In the genomic region with DNA sequence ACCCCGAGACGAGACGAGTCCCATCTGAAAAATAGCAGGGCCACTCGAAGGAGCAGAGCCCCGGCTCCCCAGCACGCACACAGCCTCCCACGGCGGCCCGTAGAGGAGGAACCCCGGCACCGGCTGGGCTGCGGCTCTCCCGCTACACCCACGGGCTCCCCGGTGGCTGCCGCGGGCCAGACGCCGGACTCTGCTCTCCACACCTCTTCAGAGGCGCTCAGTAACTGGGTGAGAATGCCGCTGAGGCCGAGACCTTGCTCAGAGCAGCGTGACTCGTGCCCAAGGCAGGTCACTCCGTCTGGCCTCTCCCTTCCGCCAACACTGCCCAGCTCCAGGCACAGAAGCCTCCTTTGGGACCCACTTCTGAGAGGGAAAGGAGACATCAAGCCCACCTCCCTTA, we compare ENCODE assay signal across 14 cellular contexts. TPM values are rescaled to one million over a fixed set of nuclear protein-coding genes. Genes with fewer than 3 reads are reported as not detected.
A peak's percentile ranks its signal among the peaks of the same experiment; 100 is the strongest.
DNase-seq lines count a peak whose midpoint lies in the region; ATAC-seq and TF ChIP-seq lines count a peak whose summit lies in the region.
"Had no signal": no experiment of that assay in that cellular context is flagged by ENCODE, and none has a peak within 500 bp of the region (broad histone marks: within the 10 kb centered on the region; RNA-seq: fewer than 3 reads in every experiment).

No MANE protein-coding gene starts in this region.

- ATAC-seq in HG03354 (IDR thresholded peaks at IDR 0.05; ENCODE audit: poor library complexity, severe bottlenecking, unreplicated experiment): no peak

- H3K36me3 ChIP-seq in HUES6 (ENCODE audit: control insufficient read depth, insufficient read depth, low read length) (peaks cover 48% of the 10 kb centered on the region), brain microvascular endothelial cell (replicated peaks) (peaks cover 5% of the 10 kb centered on the region)
- H3K36me3 ChIP-seq: colonic mucosa had no signal

- peak overlapping the region; percentile 38; the same call in 1 of the 2 replicates for H3K27ac ChIP-seq in HUES6 (ENCODE audit: low read depth, low read length)
- H3K27ac ChIP-seq in brain microvascular endothelial cell: no peak overlapping the region
- H3K27ac ChIP-seq: colonic mucosa, thoracic aorta had no signal

- DNase-seq in AG08396 (ENCODE audit: low spot score) (peak; percentile 77), brain microvascular endothelial cell (peak; percentile 15), myocyte (ENCODE audit: low read depth) (peak; percentile 62), DMS79 (lab: John Stamatoyannopoulos, UW) (no peak), DMS53 treated with DMSO at 0.1 percent for 48 hours (lab: John Stamatoyannopoulos, UW; ENCODE audit: unreplicated experiment) (no peak)
- DNase-seq in stimulated activated CD4-positive, alpha-beta T cell treated with anti-CD3 and anti-CD28 coated beads, Interleukin-2, amount 100 ng/mL, for 48 hours: no peak
- DNase-seq: activated CD4-positive, alpha-beta T cell treated with anti-CD3 and anti-CD28 coated beads for 1 hour; colonic mucosa; DMS79 treated with DMSO at 0.1 percent for 48 hours; stimulated activated CD4-positive, alpha-beta T cell treated with anti-CD3 and anti-CD28 coated beads, Interleukin-12 subunit alpha, Interleukin-12 subunit beta, amount 100 ng/mL, for 4 hours; T-helper 1 cell had no signal

- in situ Hi-C loops in brain microvascular endothelial cell (cut with HindIII; ENCODE audit: low pct_ligation_motif_present, low sequenced_read_pairs): no loop called here

- TF ChIP-seq CTCF in brain microvascular endothelial cell (IDR thresholded peaks at IDR 0.05; ENCODE audit: low read depth, low read length, missing control alignments): no peak

- peaks cover 4% of the 10 kb centered on the region; the same call in 1 of the 2 replicates for H3K4me1 ChIP-seq in HUES6 (ENCODE audit: control insufficient read depth, insufficient read depth, low read length)

- no peaks in the 10 kb centered on the region for H3K27me3 ChIP-seq in HUES6 (ENCODE audit: control insufficient read depth, insufficient read depth, low read length)
- no peaks in the 10 kb centered on the region for H3K27me3 ChIP-seq in brain microvascular endothelial cell (replicated peaks)
- H3K27me3 ChIP-seq: colonic mucosa had no signal

- H3K4me3 ChIP-seq in HUES6 (ENCODE audit: low read depth, low read length) (no peak overlapping the region), brain microvascular endothelial cell (ENCODE audit: low read depth, low read length) (no peak overlapping the region)
- H3K4me3 ChIP-seq: colonic mucosa, thoracic aorta had no signal

- H3K9me3 ChIP-seq in HUES6 (ENCODE audit: control insufficient read depth, insufficient read depth, low read depth, low read length): no peaks in the 10 kb centered on the region
- H3K9me3 ChIP-seq: colonic mucosa, thoracic aorta had no signal

- H3K9ac ChIP-seq in HUES6 (ENCODE audit: low read length): no peak overlapping the region

RNA-seq across cellular contexts. Expression of a gene that starts 34.4 kb away (rescaled TPM):
- total RNA-seq in myocyte: 50.2 and 53.5 TPM in 2 replicates
- polyA plus RNA-seq in myocyte (2012): 152 TPM

Comparison
In these comparisons a context has a peak if more than half of its experiments do, and no peak if none do; other contexts are left out.
1. DNase-seq: peak in AG08396 (single experiment), brain microvascular endothelial cell (single experiment) and myocyte (single experiment); none in DMS79 (single experiment), stimulated activated CD4-positive, alpha-beta T cell treated with anti-CD3 and anti-CD28 coated beads, Interleukin-2, amount 100 ng/mL, for 48 hours (0 of 2) and DMS53 treated with DMSO at 0.1 percent for 48 hours (single experiment).